In the genomic region with DNA sequence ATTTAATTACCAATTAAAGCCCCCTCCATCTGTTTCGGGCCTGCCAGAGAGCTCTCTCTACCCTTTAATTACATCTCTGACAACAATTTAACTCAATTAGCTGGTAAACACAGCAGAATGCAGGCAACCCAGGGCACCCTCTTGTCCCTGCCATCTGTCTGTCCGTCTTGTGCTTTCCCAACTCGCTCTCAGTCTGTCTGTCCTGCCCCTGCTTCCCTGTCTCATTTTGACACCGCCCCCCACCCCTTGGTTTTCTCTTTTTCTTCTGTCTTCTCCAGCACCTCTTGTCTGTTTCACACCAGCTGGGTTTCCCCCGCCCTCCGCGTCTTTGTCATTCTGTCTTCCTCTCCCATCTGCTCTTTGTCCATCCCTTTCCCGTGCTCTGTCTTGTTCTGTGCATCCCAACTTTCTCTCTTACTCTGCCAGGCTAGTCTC, we compare ENCODE assay signal across 13 cellular contexts. TPM values are rescaled to one million over a fixed set of nuclear protein-coding genes. Genes with fewer than 3 reads are reported as not detected.
DNase-seq lines count a peak whose midpoint lies in the region; ATAC-seq lines count a peak whose summit lies in the region.
"Had no signal": no experiment of that assay in that cellular context is flagged by ENCODE, and none has a peak within 500 bp of the region (broad histone marks: within the 10 kb centered on the region; RNA-seq: fewer than 3 reads in every experiment).

No MANE protein-coding gene starts in this region.

- no peaks in the 10 kb centered on the region for H3K27me3 ChIP-seq in ectodermal cell (ENCODE audit: control insufficient read depth, insufficient read depth, low read length, poor library complexity, severe bottlenecking)
- peaks cover 0 to 5% (median 3%) of the 10 kb centered on the region in 3 donors for H3K27me3 ChIP-seq in skeletal muscle tissue (ENCODE audit: control insufficient read depth in 3 of 3, insufficient read depth in 3 of 3, low read length in 3 of 3)
- H3K27me3 ChIP-seq: adrenal gland had no signal

- peak; percentile 94 for DNase-seq in NCI-H1092 treated with DMSO at 0.1 percent for 48 hours (lab: John Stamatoyannopoulos, UW)
- no peak for DNase-seq in NCI-H1092 (lab: John Stamatoyannopoulos, UW)
- DNase-seq in NCI-H345 treated with DMSO at 0.1 percent for 48 hours (lab: John Stamatoyannopoulos, UW; ENCODE audit: unreplicated experiment) = peak; percentile 34
- DNase-seq in T1000 (lab: John Stamatoyannopoulos, UW) = no peak
- no peak for DNase-seq in stimulated activated CD4-positive, alpha-beta T cell treated with anti-CD3 and anti-CD28 coated beads, Interleukin-4, amount 100 ng/mL, for 1 hour
- DNase-seq: activated CD4-positive, alpha-beta memory T cell treated with anti-CD3 and anti-CD28 coated beads, Interleukin-2, amount 10 ng/mL, durations not matched to agents 7 days and 5 days; GDM1; stimulated activated CD4-positive, alpha-beta T cell treated with anti-CD3 and anti-CD28 coated beads, Interleukin-2, amount 100 ng/mL, for 24 hours had no signal

- H3K9me3 ChIP-seq in ectodermal cell (ENCODE audit: control insufficient read depth, low read length) (no peaks in the 10 kb centered on the region), skeletal muscle tissue (ENCODE audit: control insufficient read depth in 3 of 3, low read length in 3 of 3) (no peaks in the 10 kb centered on the region)
- H3K9me3 ChIP-seq: adrenal gland had no signal

- no peak for ATAC-seq in GM18511 (IDR thresholded peaks at IDR 0.05; ENCODE audit: unreplicated experiment)
- ATAC-seq: natural killer cell treated with Interleukin-12 subunit alpha and Interleukin-12 subunit beta and Interleukin-15 and Interleukin-18, amount 100 ng/mL, for 72 hours had no signal

- H3K36me3 ChIP-seq in ectodermal cell (ENCODE audit: control insufficient read depth, insufficient read depth, low read length) = no peaks in the 10 kb centered on the region
- no peaks in the 10 kb centered on the region for H3K36me3 ChIP-seq in skeletal muscle tissue (ENCODE audit: control insufficient read depth in 3 of 3, insufficient read depth in 3 of 3, low read length in 3 of 3)
- H3K36me3 ChIP-seq: adrenal gland had no signal

- H3K4me1 ChIP-seq in ectodermal cell (ENCODE audit: control insufficient read depth, insufficient read depth, low read length) (peaks cover 61% of the 10 kb centered on the region), skeletal muscle tissue (ENCODE audit: control insufficient read depth in 3 of 3, insufficient read depth in 3 of 3, low read length in 3 of 3) (peaks cover 3 to 10% (median 6%) of the 10 kb centered on the region in 3 donors)

- no peak overlapping the region for H3K9ac ChIP-seq in skeletal muscle tissue (ENCODE audit: low read depth in 1 of 3, low read length in 3 of 3)

- H3K27ac ChIP-seq in ectodermal cell (ENCODE audit: insufficient read depth, low read depth, low read length, poor library complexity, severe bottlenecking) (peak overlapping the region; percentile 94), skeletal muscle tissue (ENCODE audit: low read depth, low read length) (peak overlapping the region; percentile 50)

- no peak overlapping the region for H3K4me3 ChIP-seq in ectodermal cell (ENCODE audit: insufficient read depth, low read depth, low read length)
- H3K4me3 ChIP-seq in skeletal muscle tissue (ENCODE audit: low read length in 3 of 3) = no peak overlapping the region
- H3K4me3 ChIP-seq: adrenal gland had no signal

- WGBS in ectodermal cell, 2 experiments = 2 to 3% methylated on average over 8 of the region's 8 CpGs

RNA-seq across cellular contexts. Expression of a gene that starts 32.8 kb away (rescaled TPM):
- polyA plus RNA-seq in ectodermal cell (2013, experiment 1 of 4) = 287 TPM
- 274 TPM for polyA plus RNA-seq in ectodermal cell (2013, experiment 2 of 4)
- polyA plus RNA-seq in ectodermal cell (2013, experiment 3 of 4) = 213 TPM
- polyA plus RNA-seq in ectodermal cell (2013, experiment 4 of 4) = 230 TPM
- 59.0 TPM for total RNA-seq in skeletal muscle tissue

RNA-seq across cellular contexts. Expression of a gene that starts 33.9 kb away (rescaled TPM):
- polyA plus RNA-seq in ectodermal cell (2013, experiment 1 of 4) = 1.5 TPM
- 0.69 TPM for polyA plus RNA-seq in ectodermal cell (2013, experiment 2 of 4)
- 0.96 TPM for polyA plus RNA-seq in ectodermal cell (2013, experiment 3 of 4)
- 2.1 TPM for polyA plus RNA-seq in ectodermal cell (2013, experiment 4 of 4)
- total RNA-seq in skeletal muscle tissue = 39.7 TPM

RNA-seq across cellular contexts. Expression of a gene that starts 44.5 kb away (rescaled TPM):
- polyA plus RNA-seq in ectodermal cell (2013, experiment 1 of 4) = 140 TPM
- polyA plus RNA-seq in ectodermal cell (2013, experiment 2 of 4) = 152 TPM
- polyA plus RNA-seq in ectodermal cell (2013, experiment 3 of 4) = 101 TPM
- 109 TPM for polyA plus RNA-seq in ectodermal cell (2013, experiment 4 of 4)
- 93.4 TPM for total RNA-seq in skeletal muscle tissue

RNA-seq across cellular contexts. Expression of a gene that starts 46.0 kb away (rescaled TPM):
- not detected for polyA plus RNA-seq in ectodermal cell (2013, experiment 1 of 4)
- polyA plus RNA-seq in ectodermal cell (2013, experiment 2 of 4) = 0.12 TPM
- polyA plus RNA-seq in ectodermal cell (2013, experiment 3 of 4) = not detected
- polyA plus RNA-seq in ectodermal cell (2013, experiment 4 of 4) = not detected
- total RNA-seq in skeletal muscle tissue = not detected
- total RNA-seq: activated CD4-positive, alpha-beta memory T cell treated with anti-CD3 and anti-CD28 coated beads, Interleukin-2, amount 10 ng/mL, durations not matched to agents 7 days and 5 days; natural killer cell treated with Interleukin-12 subunit alpha and Interleukin-12 subunit beta and Interleukin-15 and Interleukin-18, amount 100 ng/mL, for 72 hours had no signal

Comparison
In these comparisons a context has a peak if more than half of its experiments do, and no peak if none do; other contexts are left out.
1. DNase-seq: peak in NCI-H1092 treated with DMSO at 0.1 percent for 48 hours (single experiment) and NCI-H345 treated with DMSO at 0.1 percent for 48 hours (single experiment); none in NCI-H1092 (single experiment), T1000 (single experiment) and stimulated activated CD4-positive, alpha-beta T cell treated with anti-CD3 and anti-CD28 coated beads, Interleukin-4, amount 100 ng/mL, for 1 hour (single experiment).